ENCODE assay signal across 8 cellular contexts in genomic region chr1:110337704-110338199, GRCh38. TPM values are rescaled to one million over a fixed set of nuclear protein-coding genes. Genes with fewer than 3 reads are reported as not detected.
DNase-seq lines count a peak whose midpoint lies in the region; ATAC-seq lines count a peak whose summit lies in the region.

No MANE protein-coding gene starts in this region.

- DNase-seq in ACHN = peak; percentile 42
- DNase-seq in H4 (ENCODE audit: low spot score) = peak; percentile 11
- DNase-seq in RPMI8226 = peak; percentile 39
- peak; percentile 66 for DNase-seq in activated naive CD8-positive, alpha-beta T cell treated with anti-CD3 and anti-CD28 coated beads, Interleukin-2, amount 50 U/mL, for 24 hours
- peak; percentile 20 to 25 (median 20) for DNase-seq in stimulated activated CD4-positive, alpha-beta T cell treated with anti-CD3 and anti-CD28 coated beads, Interleukin-12 subunit alpha, Interleukin-12 subunit beta, amount 100 ng/mL, for 48 hours (ENCODE audit: low read depth in 2 of 3, low spot score in 1 of 3)

- no peaks in the 10 kb centered on the region for H3K9me3 Mint-ChIP-seq in activated naive CD8-positive, alpha-beta T cell treated with anti-CD3 and anti-CD28 coated beads, Interleukin-2, amount 50 U/mL, for 24 hours

- H3K27me3 Mint-ChIP-seq in activated naive CD8-positive, alpha-beta T cell treated with anti-CD3 and anti-CD28 coated beads, Interleukin-2, amount 50 U/mL, for 24 hours = no peaks in the 10 kb centered on the region

- no peaks in the 10 kb centered on the region for H3K9me3 ChIP-seq in iPS-15b (ENCODE audit: control insufficient read depth, insufficient read depth, low read length)

- peaks cover 47% of the 10 kb centered on the region for H3K4me1 Mint-ChIP-seq in activated naive CD8-positive, alpha-beta T cell treated with anti-CD3 and anti-CD28 coated beads, Interleukin-2, amount 50 U/mL, for 24 hours

- H3K4me1 ChIP-seq in iPS-15b (ENCODE audit: control insufficient read depth, insufficient read depth, low read length) = peaks cover 14% of the 10 kb centered on the region

- peaks cover 30% of the 10 kb centered on the region for H3K36me3 Mint-ChIP-seq in activated naive CD8-positive, alpha-beta T cell treated with anti-CD3 and anti-CD28 coated beads, Interleukin-2, amount 50 U/mL, for 24 hours (ENCODE audit: low read depth)

- peak overlapping the region; percentile 87 for H3K9ac ChIP-seq in iPS-15b (ENCODE audit: low read depth, low read length)

- no peak for ATAC-seq in activated naive CD8-positive, alpha-beta T cell treated with anti-CD3 and anti-CD28 coated beads, Interleukin-2, amount 50 U/mL, for 24 hours
- ATAC-seq in HG02973 (IDR thresholded peaks at IDR 0.05; ENCODE audit: unreplicated experiment) (no peak), GM18861 (IDR thresholded peaks at IDR 0.05; ENCODE audit: unreplicated experiment) (no peak)

- H3K4me3 Mint-ChIP-seq in activated naive CD8-positive, alpha-beta T cell treated with anti-CD3 and anti-CD28 coated beads, Interleukin-2, amount 50 U/mL, for 24 hours = no peak overlapping the region

- H3K4me3 ChIP-seq in iPS-15b (ENCODE audit: low read depth, low read length) = peak overlapping the region; percentile 80

- in situ Hi-C loops in ACHN (cut with HindIII; ENCODE audit: low pct_ligation_motif_present, low pct_unique_long_range_greater_than_20kb, low sequenced_read_pairs) = no loop called here

- H3K27ac Mint-ChIP-seq in activated naive CD8-positive, alpha-beta T cell treated with anti-CD3 and anti-CD28 coated beads, Interleukin-2, amount 50 U/mL, for 24 hours = no peak overlapping the region

- no peaks in the 10 kb centered on the region for H3K27me3 ChIP-seq in iPS-15b (ENCODE audit: control insufficient read depth, insufficient read depth, low read length)

- H3K36me3 ChIP-seq in iPS-15b (ENCODE audit: control insufficient read depth, insufficient read depth, low read length) = peaks cover 18% of the 10 kb centered on the region

RNA-seq across cellular contexts. Expression of gene RBM15, which starts 1.4 kb away (rescaled TPM):
- 17.9 and 18.2 TPM in 2 replicates for total RNA-seq in H4 (2014; rRNA removed; shearing (Covaris generic))

RNA-seq across cellular contexts. Expression of gene SLC16A4, which starts 53.1 kb away (rescaled TPM):
- 85.2 and 91.7 TPM in 2 replicates for total RNA-seq in H4 (2014; rRNA removed; shearing (Covaris generic))

Comparison
In these comparisons a context has a peak if more than half of its experiments do, and no peak if none do; other contexts are left out.
1. DNase-seq: peak in every context shown above with its lines; median percentile 66 in activated naive CD8-positive, alpha-beta T cell treated with anti-CD3 and anti-CD28 coated beads, Interleukin-2, amount 50 U/mL, for 24 hours; 42 in ACHN; 39 in RPMI8226; 20 in stimulated activated CD4-positive, alpha-beta T cell treated with anti-CD3 and anti-CD28 coated beads, Interleukin-12 subunit alpha, Interleukin-12 subunit beta, amount 100 ng/mL, for 48 hours; 11 in H4.